12 cellular contexts compared by ENCODE assay signal in genomic region chr10:32939296-32940111, GRCh38. TPM values are rescaled to one million over a fixed set of nuclear protein-coding genes. Genes with fewer than 3 reads are reported as not detected.
A peak's percentile ranks its signal among the peaks of the same experiment; 100 is the strongest.
DNase-seq lines count a peak whose midpoint lies in the region; ATAC-seq, FAIRE-seq and TF ChIP-seq lines count a peak whose summit lies in the region.
"Had no signal": no experiment of that assay in that cellular context is flagged by ENCODE, and none has a peak within 500 bp of the region (broad histone marks: within the 10 kb centered on the region; RNA-seq: fewer than 3 reads in every experiment).

No MANE protein-coding gene starts in this region.

- peak; percentile 80 for FAIRE-seq in HTR-8/SVneo (lab: Jason Lieb, UNC)
- FAIRE-seq: RCC 7860 had no signal

- H3K27ac ChIP-seq in adrenal gland, result peak overlapping the region in 3 of 5 donors; percentile 63 to 82 (median 78)
- H3K27ac ChIP-seq in liver (ENCODE audit: low read depth in 1 of 2, low read length in 2 of 2), result no peak overlapping the region
- peak overlapping the region; percentile 65 for H3K27ac ChIP-seq in substantia nigra (ENCODE audit: low read depth, low read length, poor library complexity, severe bottlenecking)
- H3K27ac ChIP-seq in aorta (ENCODE audit: low read depth in 1 of 2, low read length in 2 of 2), result peak overlapping the region in 1 of 2 donors; percentile 79
- H3K27ac ChIP-seq: HL-60 had no signal

- DNase-seq in HTR-8/SVneo (ENCODE audit: insufficient read length, low spot score) (no peak), adrenal gland (no peak), substantia nigra (lab: John Stamatoyannopoulos, UW) (no peak), aorta (no peak), omental fat pad (ENCODE audit: low spot score) (no peak)
- DNase-seq in stimulated activated CD4-positive, alpha-beta T cell treated with anti-CD3 and anti-CD28 coated beads, Interleukin-2, amount 100 ng/mL, for 24 hours, result no peak
- DNase-seq: activated CD4-positive, alpha-beta T cell treated with anti-CD3 and anti-CD28 coated beads, Interleukin-2, amount 50 U/mL, for 1 hour; NCI-H187 treated with DMSO at 0.1 percent for 48 hours had no signal

- intact Hi-C loops in adrenal gland (cut with DNase I) (no loop called here), aorta (cut with DNase I) (loop anchor here in 1 of 2 donors (5.0 kb wide), 1 partner anchor 68 kb away; no protein-coding TSS in a partner anchor)

- ATAC-seq in GM21447 (IDR thresholded peaks at IDR 0.05; ENCODE audit: unreplicated experiment) (no peak), aorta (ENCODE audit: low FRiP score) (no peak), omental fat pad (ENCODE audit: low FRiP score) (no peak)

- no peak for TF ChIP-seq POLR2A in adrenal gland (IDR thresholded peaks at IDR 0.05)

- no peaks in the 10 kb centered on the region for H3K9me3 ChIP-seq in adrenal gland (replicated peaks in 1 of 3)
- no peaks in the 10 kb centered on the region for H3K9me3 ChIP-seq in liver (ENCODE audit: control insufficient read depth in 4 of 4, low read length in 3 of 4)
- H3K9me3 ChIP-seq in aorta (ENCODE audit: control insufficient read depth, low read length), result no peaks in the 10 kb centered on the region

- H3K9ac ChIP-seq in liver (ENCODE audit: low read depth in 1 of 2, low read length in 2 of 2), result no peak overlapping the region

- H3K36me3 ChIP-seq in adrenal gland (replicated peaks in 1 of 2) (peaks cover 0 to 5% of the 10 kb centered on the region in 2 donors), liver (ENCODE audit: control insufficient read depth in 4 of 4, insufficient read depth in 3 of 4, low read depth in 1 of 4, low read length in 3 of 4) (peaks cover 0 to 11% (median 6%) of the 10 kb centered on the region in 4 donors), aorta (ENCODE audit: control insufficient read depth in 1 of 2, insufficient read depth in 2 of 2, low read length in 1 of 2) (no peaks in the 10 kb centered on the region)

- 86 to 91% (median 88%) methylated on average over 10 of the region's 10 CpGs for WGBS in adrenal gland, 4 donors
- 93% methylated on average over 10 of the region's 10 CpGs for WGBS in liver
- 83 to 85% methylated on average over 10 of the region's 10 CpGs for WGBS in aorta, 2 donors

- TF ChIP-seq RAD21 in liver (IDR thresholded peaks at IDR 0.05), result no peak

- TF ChIP-seq CTCF in adrenal gland (IDR thresholded peaks at IDR 0.05), result no peak
- no peak for TF ChIP-seq CTCF in liver (IDR thresholded peaks at IDR 0.05; ENCODE audit: low read depth, low read length, missing input control)
- TF ChIP-seq CTCF in omental fat pad (IDR thresholded peaks at IDR 0.05), result no peak

- H3K4me3 ChIP-seq in adrenal gland, result no peak overlapping the region
- no peak overlapping the region for H3K4me3 ChIP-seq in liver (ENCODE audit: low read depth in 1 of 3, low read length in 3 of 3)
- no peak overlapping the region for H3K4me3 ChIP-seq in aorta (ENCODE audit: low read length in 2 of 2)

- H3K27me3 ChIP-seq in adrenal gland (no peaks in the 10 kb centered on the region), liver (ENCODE audit: control insufficient read depth in 4 of 4, insufficient read depth in 4 of 4, low read length in 3 of 4) (no peaks in the 10 kb centered on the region), aorta (ENCODE audit: control insufficient read depth in 1 of 2, insufficient read depth in 2 of 2, low read length in 1 of 2) (no peaks in the 10 kb centered on the region)

- H3K4me1 ChIP-seq in adrenal gland (replicated peaks in 1 of 2) (peaks cover 39 to 72% of the 10 kb centered on the region in 2 donors), liver (ENCODE audit: control insufficient read depth in 4 of 4, insufficient read depth in 4 of 4, low read length in 3 of 4) (peaks cover 7 to 36% (median 14%) of the 10 kb centered on the region in 4 donors), aorta (ENCODE audit: control insufficient read depth in 1 of 2, insufficient read depth in 2 of 2, low read length in 2 of 2) (peaks cover 16 to 23% of the 10 kb centered on the region in 2 donors)

TF ChIP-seq in liver, 16 proteins besides CTCF, POLR2A, EP300 and RAD21:
- TF ChIP-seq EGR1 (IDR thresholded peaks at IDR 0.05; ENCODE audit: low read depth in 2 of 2) (no peak), FOXA2 (IDR thresholded peaks at IDR 0.05) (no peak), RXRA (IDR thresholded peaks at IDR 0.05) (no peak), TAF1 (conservative IDR thresholded peaks at IDR 0.05) (no peak), NR2F2 (IDR thresholded peaks at IDR 0.05) (no peak)
- TF ChIP-seq, protein P1, sequence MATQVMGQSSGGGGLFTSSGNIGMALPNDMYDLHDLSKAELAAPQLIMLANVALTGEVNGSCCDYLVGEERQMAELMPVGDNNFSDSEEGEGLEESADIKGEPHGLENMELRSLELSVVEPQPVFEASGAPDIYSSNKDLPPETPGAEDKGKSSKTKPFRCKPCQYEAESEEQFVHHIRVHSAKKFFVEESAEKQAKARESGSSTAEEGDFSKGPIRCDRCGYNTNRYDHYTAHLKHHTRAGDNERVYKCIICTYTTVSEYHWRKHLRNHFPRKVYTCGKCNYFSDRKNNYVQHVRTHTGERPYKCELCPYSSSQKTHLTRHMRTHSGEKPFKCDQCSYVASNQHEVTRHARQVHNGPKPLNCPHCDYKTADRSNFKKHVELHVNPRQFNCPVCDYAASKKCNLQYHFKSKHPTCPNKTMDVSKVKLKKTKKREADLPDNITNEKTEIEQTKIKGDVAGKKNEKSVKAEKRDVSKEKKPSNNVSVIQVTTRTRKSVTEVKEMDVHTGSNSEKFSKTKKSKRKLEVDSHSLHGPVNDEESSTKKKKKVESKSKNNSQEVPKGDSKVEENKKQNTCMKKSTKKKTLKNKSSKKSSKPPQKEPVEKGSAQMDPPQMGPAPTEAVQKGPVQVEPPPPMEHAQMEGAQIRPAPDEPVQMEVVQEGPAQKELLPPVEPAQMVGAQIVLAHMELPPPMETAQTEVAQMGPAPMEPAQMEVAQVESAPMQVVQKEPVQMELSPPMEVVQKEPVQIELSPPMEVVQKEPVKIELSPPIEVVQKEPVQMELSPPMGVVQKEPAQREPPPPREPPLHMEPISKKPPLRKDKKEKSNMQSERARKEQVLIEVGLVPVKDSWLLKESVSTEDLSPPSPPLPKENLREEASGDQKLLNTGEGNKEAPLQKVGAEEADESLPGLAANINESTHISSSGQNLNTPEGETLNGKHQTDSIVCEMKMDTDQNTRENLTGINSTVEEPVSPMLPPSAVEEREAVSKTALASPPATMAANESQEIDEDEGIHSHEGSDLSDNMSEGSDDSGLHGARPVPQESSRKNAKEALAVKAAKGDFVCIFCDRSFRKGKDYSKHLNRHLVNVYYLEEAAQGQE (IDR thresholded peaks at IDR 0.05), result peak; percentile 16

RNA-seq across cellular contexts. Expression of gene ITGB1, which starts 18.5 kb away (rescaled TPM):
- total RNA-seq in adrenal gland (100 to 1,000 TPM; 288 to 803 (median 331) TPM), liver (100 to 1,000 TPM; 268 to 308 TPM), aorta (1,000 to 10,000 TPM in 1 of 2 donors, 100 to 1,000 TPM in 1; 870 to 1,426 TPM), omental fat pad (100 to 1,000 TPM; 527 to 873 (median 677) TPM)
- polyA plus RNA-seq in adrenal gland (100 to 1,000 TPM in 2 of 3 donors, 10 to 100 TPM in 1; 93.3 to 400 (median 105) TPM), liver (100 to 1,000 TPM; 109 to 174 TPM), aorta (100 to 1,000 TPM; 678 to 697 TPM)

Comparison
In these comparisons a context has a peak if more than half of its experiments do, and no peak if none do; other contexts are left out.
1. H3K27ac ChIP-seq: peak in adrenal gland (3 of 5) and substantia nigra (single experiment); none in liver (0 of 2).